8 cellular contexts compared by ENCODE assay signal in the genomic region with DNA sequence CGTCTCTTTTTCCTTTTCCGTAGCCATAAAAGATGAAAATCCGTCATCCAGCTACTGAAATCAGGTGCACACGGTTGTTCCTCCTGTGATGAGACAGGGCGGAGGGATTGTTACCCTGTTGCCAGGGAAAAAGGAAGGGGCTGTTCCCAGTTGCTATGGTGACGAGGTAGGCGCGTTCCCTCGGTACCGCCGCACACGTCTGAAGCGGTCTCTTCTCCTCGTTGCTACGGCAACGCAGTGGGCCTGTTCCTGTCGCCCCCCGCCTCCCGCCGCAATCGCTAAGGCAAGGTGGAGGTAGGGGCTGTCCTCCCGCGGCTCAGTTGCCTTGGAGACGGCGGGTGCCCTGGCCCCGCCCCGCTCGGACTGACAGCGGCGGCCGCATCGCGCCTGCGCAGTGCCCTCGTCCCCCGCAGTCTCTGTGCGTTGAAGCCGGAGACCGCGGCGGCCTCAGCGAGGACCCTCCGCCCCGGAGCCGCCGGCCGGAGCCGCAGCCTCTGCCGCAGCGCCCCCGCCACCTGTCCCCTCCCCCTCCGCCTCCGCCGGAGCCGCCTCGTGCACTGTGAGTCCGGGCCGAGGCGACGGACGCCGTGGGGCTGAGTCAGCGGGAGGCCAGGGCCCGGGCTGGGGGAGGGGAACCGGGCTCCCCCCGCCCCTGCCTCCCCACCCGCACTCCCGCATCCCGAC. TPM values are rescaled to one million over a fixed set of nuclear protein-coding genes. Genes with fewer than 3 reads are reported as not detected.
A peak's percentile ranks its signal among the peaks of the same experiment; 100 is the strongest.
DNase-seq lines count a peak whose midpoint lies in the region; ATAC-seq, FAIRE-seq and TF ChIP-seq lines count a peak whose summit lies in the region.

A gene (plus strand): TSS at position 394 of the 684 bp plus-strand sequence. CDS start 51,582 bp downstream, outside the sequence.

- peak within 1 kb of the TSS; percentile 90 for H3K4me2 ChIP-seq in keratinocyte (ENCODE audit: control insufficient read depth, extremely low read depth, insufficient read depth, low read depth, low read length)

- no peaks in the 10 kb centered on the region for H3K36me3 Mint-ChIP-seq in activated CD4-positive, alpha-beta T cell treated with anti-CD3 and anti-CD28 coated beads for 36 hours (ENCODE audit: low read depth)

- peaks cover 11% of the 10 kb centered on the region for H3K27me3 Mint-ChIP-seq in activated CD4-positive, alpha-beta T cell treated with anti-CD3 and anti-CD28 coated beads for 36 hours

- peak; percentile 69 for ATAC-seq in GM18520 (IDR thresholded peaks at IDR 0.05; ENCODE audit: unreplicated experiment)
- peak; percentile 73 for ATAC-seq in HG03159 (IDR thresholded peaks at IDR 0.05; ENCODE audit: unreplicated experiment)
- ATAC-seq in activated CD4-positive, alpha-beta T cell treated with anti-CD3 and anti-CD28 coated beads for 36 hours: peak; percentile 93
- no peak for ATAC-seq in HG03097 (IDR thresholded peaks at IDR 0.05; ENCODE audit: low FRiP score, unreplicated experiment)

- no peaks in the 10 kb centered on the region for H3K9me3 ChIP-seq in keratinocyte (ENCODE audit: control insufficient read depth, low read depth, low read length)

- H3K4me1 ChIP-seq in keratinocyte (ENCODE audit: control insufficient read depth, extremely low read depth, insufficient read depth, low read length): peaks cover 20% of the 10 kb centered on the region

- H3K27ac Mint-ChIP-seq in activated CD4-positive, alpha-beta T cell treated with anti-CD3 and anti-CD28 coated beads for 36 hours: peak within 1 kb of the TSS; percentile 5

- H3K4me3 ChIP-seq in keratinocyte (ENCODE audit: control insufficient read depth in 2 of 3, extremely low read depth in 1 of 3, insufficient read depth in 2 of 3, low read depth in 1 of 3, low read length in 3 of 3): peak within 1 kb of the TSS; percentile 59 to 83 (median 83)

- H4K20me1 ChIP-seq in keratinocyte (ENCODE audit: control insufficient read depth, extremely low read depth, insufficient read depth, low read length): no peaks in the 10 kb centered on the region

- peaks cover 15% of the 10 kb centered on the region for H3K4me1 Mint-ChIP-seq in activated CD4-positive, alpha-beta T cell treated with anti-CD3 and anti-CD28 coated beads for 36 hours

- H3K4me3 Mint-ChIP-seq in activated CD4-positive, alpha-beta T cell treated with anti-CD3 and anti-CD28 coated beads for 36 hours: peak within 1 kb of the TSS; percentile 72

- dilution Hi-C loops in keratinocyte (cut with MboI; ENCODE audit: extremely low pct_ligation_motif_present, low sequenced_read_pairs): no loop called here

- no peak for TF ChIP-seq CTCF in keratinocyte (optimal IDR thresholded peaks at IDR 0.05 in 1 of 3, IDR thresholded peaks at IDR 0.05 in 1 of 3, conservative IDR thresholded peaks at IDR 0.05 in 1 of 3; ENCODE audit: extremely low read depth in 1 of 3, insufficient read depth in 2 of 3, low read length in 3 of 3)

- DNase-seq in NCI-H446 (lab: John Stamatoyannopoulos, UW): peak; percentile 51 to 86
- peak; percentile 86 for DNase-seq in activated CD4-positive, alpha-beta T cell treated with anti-CD3 and anti-CD28 coated beads for 36 hours
- peak; percentile 93 for DNase-seq in cerebellum (ENCODE audit: low spot score)
- DNase-seq in keratinocyte (ENCODE audit: low read depth, low spot score): no peak
- DNase-seq in stimulated activated CD4-positive, alpha-beta T cell treated with anti-CD3 and anti-CD28 coated beads, Interleukin-12 subunit alpha, Interleukin-12 subunit beta, amount 100 ng/mL, for 48 hours (ENCODE audit: low read depth in 2 of 3, low spot score in 1 of 3): peak; percentile 55 to 77 (median 64)

- H3K36me3 ChIP-seq in keratinocyte (ENCODE audit: control insufficient read depth in 2 of 2, extremely low read depth in 1 of 2, insufficient read depth in 2 of 2, low read length in 2 of 2): no peaks in the 10 kb centered on the region

- H3K79me2 ChIP-seq in keratinocyte (ENCODE audit: control insufficient read depth, insufficient read depth, low read length): peaks cover 2% of the 10 kb centered on the region

- H3K27me3 ChIP-seq in keratinocyte (ENCODE audit: control insufficient read depth, extremely low read depth, insufficient read depth, low read length): peaks cover 8% of the 10 kb centered on the region

- intact Hi-C loops in activated CD4-positive, alpha-beta T cell treated with anti-CD3 and anti-CD28 coated beads for 36 hours (cut with DNase I, micrococcal nuclease): loop anchor here in 1 of 2 experiments (1.0 kb wide), 7 partner anchors 62 to 439 kb away; a partner anchor contains a TSS

- POLR2A ChIA-PET in activated CD4-positive, alpha-beta T cell treated with anti-CD3 and anti-CD28 coated beads for 36 hours (lab: Charles Lee): interaction anchor here (0.6 to 0.7 kb wide), 2 partner anchors 11 to 121 kb away, joined by 4 to 6 read pairs; no protein-coding TSS in a partner anchor

- FAIRE-seq in keratinocyte (lab: Jason Lieb, UNC): no peak

- H3K9me1 ChIP-seq in keratinocyte (ENCODE audit: control insufficient read depth, extremely low read depth, insufficient read depth, low read length): no peaks in the 10 kb centered on the region

- H3K9me3 Mint-ChIP-seq in activated CD4-positive, alpha-beta T cell treated with anti-CD3 and anti-CD28 coated beads for 36 hours (ENCODE audit: low read depth): no peaks in the 10 kb centered on the region

- peak within 1 kb of the TSS; percentile 79 for H2AFZ ChIP-seq in keratinocyte (ENCODE audit: control insufficient read depth, low read length)

- H3K27ac ChIP-seq in keratinocyte (ENCODE audit: control insufficient read depth, insufficient read depth, low read length): peak within 1 kb of the TSS; percentile 61

- CTCF ChIA-PET in activated CD4-positive, alpha-beta T cell treated with anti-CD3 and anti-CD28 coated beads for 36 hours (lab: Charles Lee): interaction anchor here (0.7 to 2.9 kb wide), 6 partner anchors 8 to 718 kb away, joined by 3 to 15 read pairs (median 6); a partner anchor contains a TSS

- H3K9ac ChIP-seq in keratinocyte (ENCODE audit: control insufficient read depth, extremely low read depth, insufficient read depth, low read length): peak within 1 kb of the TSS; percentile 64

RNA-seq across cellular contexts. Expression of the gene that starts here (rescaled TPM):
- 1 to 10 TPM; 3.2 to 4.1 TPM for total RNA-seq in activated CD4-positive, alpha-beta T cell treated with anti-CD3 and anti-CD28 coated beads for 36 hours
- 20.8 TPM for total RNA-seq in cerebellum
- polyA plus RNA-seq in keratinocyte: 12.6 to 16.5 TPM (median 15.0 TPM) in 3 replicates
- 9.8 TPM for polyA plus RNA-seq in keratinocyte (2011; ENCODE audit: low read depth)
- polyA plus RNA-seq in keratinocyte (2011; cell fraction: cytosol; rRNA removed): 14.1 and 18.2 TPM in 2 replicates
- 37.4 and 54.1 TPM in 2 replicates for polyA plus RNA-seq in keratinocyte (2011; cell fraction: nucleus; rRNA removed)
- 16.0 and 24.0 TPM in 2 replicates for polyA plus RNA-seq in keratinocyte (2012; ENCODE audit: low replicate concordance)
- 9.5 to 14.1 TPM (median 11.7 TPM) in 3 replicates for polyA minus RNA-seq in keratinocyte
- polyA minus RNA-seq in keratinocyte (2011; cell fraction: cytosol; rRNA and poly(A)+ RNA removed): 15.5 TPM
- 7.5 and 11.4 TPM in 2 replicates for polyA minus RNA-seq in keratinocyte (2011; cell fraction: nucleus; rRNA and poly(A)+ RNA removed)
